Comparison of ENCODE assay signal across 8 cellular contexts in the genomic region with DNA sequence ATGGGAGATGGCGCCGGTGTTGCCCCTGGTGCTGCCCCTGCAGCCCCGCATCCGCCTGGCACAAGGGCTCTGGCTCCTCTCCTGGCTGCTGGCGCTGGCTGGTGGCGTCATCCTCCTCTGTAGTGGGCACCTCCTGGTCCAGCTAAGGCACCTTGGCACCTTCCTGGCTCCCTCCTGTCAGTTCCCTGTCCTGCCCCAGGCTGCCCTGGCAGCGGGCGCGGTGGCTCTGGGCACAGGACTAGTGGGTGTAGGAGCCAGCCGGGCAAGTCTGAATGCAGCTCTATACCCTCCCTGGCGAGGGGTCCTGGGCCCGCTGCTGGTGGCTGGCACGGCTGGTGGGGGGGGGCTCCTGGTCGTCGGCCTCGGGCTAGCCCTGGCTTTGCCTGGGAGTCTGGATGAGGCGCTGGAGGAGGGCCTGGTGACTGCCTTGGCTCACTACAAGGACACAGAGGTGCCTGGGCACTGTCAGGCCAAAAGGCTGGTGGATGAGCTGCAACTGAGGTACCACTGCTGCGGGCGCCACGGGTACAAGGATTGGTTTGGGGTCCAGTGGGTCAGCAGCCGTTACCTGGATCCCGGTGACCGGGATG. TPM values are rescaled to one million over a fixed set of nuclear protein-coding genes. Genes with fewer than 3 reads are reported as not detected.
DNase-seq lines count a peak whose midpoint lies in the region; ATAC-seq lines count a peak whose summit lies in the region.

No MANE protein-coding gene starts in this region.

- peaks cover 44% of the 10 kb centered on the region for H3K4me1 Mint-ChIP-seq in stimulated activated naive CD8-positive, alpha-beta T cell treated with anti-CD3 and anti-CD28 coated beads, Interleukin-15, Interleukin-2, amounts not matched to agents 100 ng/mL and 50 ng/mL, for 24 hours (ENCODE audit: low read depth)

- peaks cover 20% of the 10 kb centered on the region for H3K4me1 ChIP-seq in muscle layer of colon (ENCODE audit: insufficient read depth, low read length)

- no peaks in the 10 kb centered on the region for H3K9me3 Mint-ChIP-seq in stimulated activated naive CD8-positive, alpha-beta T cell treated with anti-CD3 and anti-CD28 coated beads, Interleukin-15, Interleukin-2, amounts not matched to agents 100 ng/mL and 50 ng/mL, for 24 hours

- peaks cover 16% of the 10 kb centered on the region for H3K36me3 ChIP-seq in muscle layer of colon (ENCODE audit: insufficient read depth, low read length)

- no peaks in the 10 kb centered on the region for H3K27me3 ChIP-seq in muscle layer of colon (ENCODE audit: control insufficient read depth in 1 of 2, insufficient read depth in 2 of 2, low read length in 2 of 2)

- H3K27me3 Mint-ChIP-seq in stimulated activated naive CD8-positive, alpha-beta T cell treated with anti-CD3 and anti-CD28 coated beads, Interleukin-15, Interleukin-2, amounts not matched to agents 100 ng/mL and 50 ng/mL, for 24 hours = no peaks in the 10 kb centered on the region

- peaks cover 28% of the 10 kb centered on the region for H3K36me3 Mint-ChIP-seq in stimulated activated naive CD8-positive, alpha-beta T cell treated with anti-CD3 and anti-CD28 coated beads, Interleukin-15, Interleukin-2, amounts not matched to agents 100 ng/mL and 50 ng/mL, for 24 hours (ENCODE audit: low read depth)

- H3K27ac Mint-ChIP-seq in stimulated activated naive CD8-positive, alpha-beta T cell treated with anti-CD3 and anti-CD28 coated beads, Interleukin-15, Interleukin-2, amounts not matched to agents 100 ng/mL and 50 ng/mL, for 24 hours = peak overlapping the region; percentile 88

- H3K4me3 ChIP-seq in muscle layer of colon (ENCODE audit: low read depth in 1 of 2, low read length in 2 of 2) = peak overlapping the region; percentile 39 to 47

- no peak overlapping the region for H3K4me3 Mint-ChIP-seq in stimulated activated naive CD8-positive, alpha-beta T cell treated with anti-CD3 and anti-CD28 coated beads, Interleukin-15, Interleukin-2, amounts not matched to agents 100 ng/mL and 50 ng/mL, for 24 hours

- H3K27ac ChIP-seq in muscle layer of colon (ENCODE audit: low read depth, low read length) = peak overlapping the region; percentile 92

- ATAC-seq in stimulated activated naive CD8-positive, alpha-beta T cell treated with anti-CD3 and anti-CD28 coated beads, Interleukin-15, Interleukin-2, amounts not matched to agents 100 U/mL and 50 U/mL, for 24 hours = no peak
- ATAC-seq in GM21381 (IDR thresholded peaks at IDR 0.05; ENCODE audit: unreplicated experiment) (no peak), GM19324 (IDR thresholded peaks at IDR 0.05; ENCODE audit: low FRiP score, unreplicated experiment) (no peak)

- H3K9me3 ChIP-seq in muscle layer of colon (ENCODE audit: low read length) = no peaks in the 10 kb centered on the region

- H3K9ac ChIP-seq in muscle layer of colon (ENCODE audit: low read length) = no peak overlapping the region

- DNase-seq in stimulated activated naive CD8-positive, alpha-beta T cell treated with anti-CD3 and anti-CD28 coated beads, Interleukin-15, Interleukin-2, amounts not matched to agents 100 U/mL and 50 U/mL, for 24 hours = no peak
- DNase-seq in cerebellum (ENCODE audit: low spot score) = peak; percentile 62
- no peak for DNase-seq in activated effector memory CD4-positive, alpha-beta T cell treated with anti-CD3 and anti-CD28 coated beads, Interleukin-2, amount 50 U/mL, for 16 hours
- DNase-seq in effector CD8-positive, alpha-beta T cell (lab: John Stamatoyannopoulos, UW) = no peak

RNA-seq across cellular contexts. Expression of gene ROM1, which starts 0.3 kb away (rescaled TPM):
- total RNA-seq in cerebellum = 0.64 TPM

RNA-seq across cellular contexts. Expression of gene EML3, which starts 0.8 kb away (rescaled TPM):
- 5.6 TPM for total RNA-seq in cerebellum

RNA-seq across cellular contexts. Expression of gene B3GAT3, which starts 8.4 kb away (rescaled TPM):
- 12.8 TPM for total RNA-seq in cerebellum

RNA-seq across cellular contexts. Expression of gene MTA2, which starts 11.7 kb away (rescaled TPM):
- 72.5 TPM for total RNA-seq in cerebellum

RNA-seq across cellular contexts. Expression of gene TUT1, which starts 22.0 kb away (rescaled TPM):
- 6.3 TPM for total RNA-seq in cerebellum
